In genomic region chr1:82226198-82226505, GRCh38 we compare ENCODE assay signal across 13 cellular contexts.
A peak's percentile ranks its signal among the peaks of the same experiment; 100 is the strongest.
DNase-seq lines count a peak whose midpoint lies in the region; ATAC-seq, FAIRE-seq and TF ChIP-seq lines count a peak whose summit lies in the region.
"Had no signal": no experiment of that assay in that cellular context is flagged by ENCODE, and none has a peak within 500 bp of the region (broad histone marks: within the 10 kb centered on the region; RNA-seq: fewer than 3 reads in every experiment).

No MANE protein-coding gene starts in this region.

- dilution Hi-C loops in endothelial cell of umbilical vein (cut with MboI; ENCODE audit: extremely low pct_ligation_motif_present, low sequenced_read_pairs) = no loop called here

- H3K36me3 Mint-ChIP-seq in MCF 10A (ENCODE audit: insufficient read depth, unreplicated experiment) = no peaks in the 10 kb centered on the region
- no peaks in the 10 kb centered on the region for H3K36me3 Mint-ChIP-seq in Calu3 (ENCODE audit: insufficient read depth, unreplicated experiment)
- H3K36me3 Mint-ChIP-seq: stimulated activated naive B cell treated with anti-CD40 and anti-IgM and Interleukin-4, amounts not matched to agents 10 μg/mL and 1 μg/mL and 100 μg/mL, for 72 hours had no signal

- H3K36me3 ChIP-seq in breast epithelium (no peaks in the 10 kb centered on the region), endothelial cell of umbilical vein (ENCODE audit: control insufficient read depth in 2 of 2, extremely low read depth in 1 of 2, insufficient read depth in 2 of 2, low read length in 2 of 2) (no peaks in the 10 kb centered on the region)

- H3K27ac ChIP-seq in breast epithelium = peak overlapping the region in 1 of 2 donors; percentile 51
- H3K27ac ChIP-seq in endothelial cell of umbilical vein (ENCODE audit: insufficient read depth, low read depth, low read length) = no peak overlapping the region

- H3K27me3 Mint-ChIP-seq in MCF 10A (ENCODE audit: insufficient read depth, unreplicated experiment) (no peaks in the 10 kb centered on the region), Calu3 (ENCODE audit: unreplicated experiment) (no peaks in the 10 kb centered on the region)
- H3K27me3 Mint-ChIP-seq: stimulated activated naive B cell treated with anti-CD40 and anti-IgM and Interleukin-4, amounts not matched to agents 10 μg/mL and 1 μg/mL and 100 μg/mL, for 72 hours had no signal

- DNase-seq in MCF 10A (ENCODE audit: unreplicated experiment) (peak; percentile 91), breast epithelium (ENCODE audit: low spot score in 2 of 2) (no peak), NCI-H2171 (lab: John Stamatoyannopoulos, UW) (peak; percentile 93), endothelial cell of umbilical vein (ENCODE audit: low read depth, low spot score) (peak; percentile 19), Calu3 (no peak), T-helper 1 cell (no peak)
- DNase-seq in stimulated activated CD4-positive, alpha-beta T cell treated with anti-CD3 and anti-CD28 coated beads, Interleukin-2, amount 100 ng/mL, for 48 hours = no peak
- DNase-seq: aorta; erythroblast; GF-D8; stimulated activated naive B cell treated with anti-CD40 and anti-IgM and Interleukin-4, amounts not matched to agents 10 μg/mL and 1 μg/mL and 100 μg/mL, for 72 hours had no signal

- no peak for FAIRE-seq in endothelial cell of umbilical vein (lab: Jason Lieb, UNC)

- TF ChIP-seq POLR2A in breast epithelium (IDR thresholded peaks at IDR 0.05) = no peak
- TF ChIP-seq POLR2A in endothelial cell of umbilical vein (IDR thresholded peaks at IDR 0.05; ENCODE audit: low read depth, low read length) = no peak

- peak overlapping the region; percentile 24 for H3K27ac Mint-ChIP-seq in MCF 10A (ENCODE audit: low read depth, unreplicated experiment)
- no peak overlapping the region for H3K27ac Mint-ChIP-seq in Calu3 (ENCODE audit: unreplicated experiment)
- H3K27ac Mint-ChIP-seq: stimulated activated naive B cell treated with anti-CD40 and anti-IgM and Interleukin-4, amounts not matched to agents 10 μg/mL and 1 μg/mL and 100 μg/mL, for 72 hours had no signal

- H3K4me3 ChIP-seq in breast epithelium = no peak overlapping the region
- no peak overlapping the region for H3K4me3 ChIP-seq in endothelial cell of umbilical vein (replicated peaks in 1 of 3; ENCODE audit: insufficient read depth in 1 of 3, low read depth in 1 of 3, low read length in 3 of 3)

- H3K4me1 ChIP-seq in breast epithelium (peaks cover 4 to 15% of the 10 kb centered on the region in 2 donors), endothelial cell of umbilical vein (ENCODE audit: control insufficient read depth, extremely low read depth, insufficient read depth, low read length) (peaks cover 7% of the 10 kb centered on the region)

- no peak overlapping the region for H3K9ac ChIP-seq in endothelial cell of umbilical vein (replicated peaks; ENCODE audit: extremely low read depth, insufficient read depth, low read length)

- no peak overlapping the region for H3K4me2 ChIP-seq in endothelial cell of umbilical vein (ENCODE audit: insufficient read depth, low read length)

- H2AFZ ChIP-seq in endothelial cell of umbilical vein (ENCODE audit: low read depth, low read length) = no peak overlapping the region

- intact Hi-C loops in MCF 10A (cut with micrococcal nuclease) = loop anchor here (5.0 kb wide), 1 partner anchor 151 kb away; no protein-coding TSS in a partner anchor
- intact Hi-C loops in breast epithelium (cut with DNase I; ENCODE audit: low total_unique reads) = no loop called here
- intact Hi-C loops in endothelial cell of umbilical vein (cut with micrococcal nuclease) = no loop called here
- intact Hi-C loops in Calu3 (cut with micrococcal nuclease; ENCODE audit: unreplicated experiment) = no loop called here

- H3K9me3 ChIP-seq in breast epithelium (no peaks in the 10 kb centered on the region), endothelial cell of umbilical vein (replicated peaks; ENCODE audit: control insufficient read depth, insufficient read depth, low read length) (no peaks in the 10 kb centered on the region)

- no peaks in the 10 kb centered on the region for H4K20me1 ChIP-seq in endothelial cell of umbilical vein (replicated peaks; ENCODE audit: control insufficient read depth, extremely low read depth, insufficient read depth, low read length)

- BruUV-seq in MCF 10A (replicated peaks; lab: Mats Ljungman, UMichigan) (no TSS peak), endothelial cell of umbilical vein (replicated peaks; lab: Mats Ljungman, UMichigan) (no TSS peak), Calu3 (replicated peaks; lab: Mats Ljungman, UMichigan) (no TSS peak)

- CTCF ChIA-PET in MCF 10A (lab: Yijun Ruan, JAX) (no interaction called here), endothelial cell of umbilical vein (lab: Charles Lee) (interaction anchor here (0.5 kb wide), 1 partner anchor 1582 kb away, joined by 3 read pairs; no protein-coding TSS in a partner anchor), Calu3 (lab: Charles Lee) (no interaction called here)

- H3K4me1 Mint-ChIP-seq in MCF 10A (ENCODE audit: insufficient read depth, unreplicated experiment) (peaks cover 41% of the 10 kb centered on the region), Calu3 (ENCODE audit: low read depth, unreplicated experiment) (peaks cover 27% of the 10 kb centered on the region)
- H3K4me1 Mint-ChIP-seq: stimulated activated naive B cell treated with anti-CD40 and anti-IgM and Interleukin-4, amounts not matched to agents 10 μg/mL and 1 μg/mL and 100 μg/mL, for 72 hours had no signal

- POLR2A ChIA-PET in MCF 10A (lab: Yijun Ruan, JAX) (interaction anchor here (1.0 to 2.8 kb wide), 3 partner anchors 44 to 146 kb away, joined by 3 to 10 read pairs (median 6); no protein-coding TSS in a partner anchor), endothelial cell of umbilical vein (lab: Charles Lee) (no interaction called here)

- H3K4me3 Mint-ChIP-seq in MCF 10A (ENCODE audit: unreplicated experiment) (no peak overlapping the region), Calu3 (ENCODE audit: low read depth, unreplicated experiment) (no peak overlapping the region)
- H3K4me3 Mint-ChIP-seq: neural crest cell; stimulated activated naive B cell treated with anti-CD40 and anti-IgM and Interleukin-4, amounts not matched to agents 10 μg/mL and 1 μg/mL and 100 μg/mL, for 72 hours had no signal

- TF ChIP-seq CTCF in MCF 10A (IDR thresholded peaks at IDR 0.05; ENCODE audit: unreplicated experiment) (no peak), breast epithelium (IDR thresholded peaks at IDR 0.05) (no peak), endothelial cell of umbilical vein (IDR thresholded peaks at IDR 0.05; ENCODE audit: extremely low read depth in 1 of 2, insufficient read depth in 1 of 2, low read depth in 1 of 2, low read length in 2 of 2) (no peak), Calu3 (IDR thresholded peaks at IDR 0.05; ENCODE audit: unreplicated experiment) (no peak)

- no peaks in the 10 kb centered on the region for H3K9me3 Mint-ChIP-seq in MCF 10A (ENCODE audit: unreplicated experiment)
- no peaks in the 10 kb centered on the region for H3K9me3 Mint-ChIP-seq in Calu3 (ENCODE audit: low read depth, unreplicated experiment)
- H3K9me3 Mint-ChIP-seq: stimulated activated naive B cell treated with anti-CD40 and anti-IgM and Interleukin-4, amounts not matched to agents 10 μg/mL and 1 μg/mL and 100 μg/mL, for 72 hours had no signal

- H3K27me3 ChIP-seq in breast epithelium (no peaks in the 10 kb centered on the region), endothelial cell of umbilical vein (ENCODE audit: control insufficient read depth in 2 of 2, insufficient read depth in 2 of 2, low read length in 2 of 2) (no peaks in the 10 kb centered on the region)

- ATAC-seq in HG03342 (IDR thresholded peaks at IDR 0.05; ENCODE audit: unreplicated experiment) = no peak

- H3K79me2 ChIP-seq in endothelial cell of umbilical vein (ENCODE audit: control insufficient read depth, insufficient read depth, low read length) = no peaks in the 10 kb centered on the region

- H3K9me1 ChIP-seq in endothelial cell of umbilical vein (replicated peaks; ENCODE audit: control insufficient read depth, extremely low read depth, insufficient read depth, low read length) = no peaks in the 10 kb centered on the region

TF ChIP-seq in endothelial cell of umbilical vein, 7 proteins besides CTCF, POLR2A, EP300 and RAD21:
- no peak for TF ChIP-seq POLR2AphosphoS5 (IDR thresholded peaks at IDR 0.05; ENCODE audit: insufficient read depth, low read depth, low read length)
- TF ChIP-seq MYC (IDR thresholded peaks at IDR 0.05; ENCODE audit: low read depth, low read length) = no peak
- no peak for TF ChIP-seq EZH2 (IDR thresholded peaks at IDR 0.05; ENCODE audit: borderline replicate concordance, low read depth, low read length, severe bottlenecking)
- TF ChIP-seq FOS (IDR thresholded peaks at IDR 0.05; ENCODE audit: borderline replicate concordance, insufficient read depth, low read length) = no peak
- no peak for TF ChIP-seq JUN (IDR thresholded peaks at IDR 0.05; ENCODE audit: borderline replicate concordance, insufficient read depth, insufficient read length, low read depth)
- TF ChIP-seq GATA2 (IDR thresholded peaks at IDR 0.05; ENCODE audit: insufficient read depth, insufficient read length, low read depth, low read length) = no peak
- TF ChIP-seq, protein P1, sequence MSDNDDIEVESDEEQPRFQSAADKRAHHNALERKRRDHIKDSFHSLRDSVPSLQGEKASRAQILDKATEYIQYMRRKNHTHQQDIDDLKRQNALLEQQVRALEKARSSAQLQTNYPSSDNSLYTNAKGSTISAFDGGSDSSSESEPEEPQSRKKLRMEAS (IDR thresholded peaks at IDR 0.05; ENCODE audit: insufficient read depth, insufficient read length) = no peak

Comparison
In these comparisons a context has a peak if more than half of its experiments do, and no peak if none do; other contexts are left out.
1. DNase-seq: peak in MCF 10A (single experiment), NCI-H2171 (single experiment) and endothelial cell of umbilical vein (single experiment); none in breast epithelium (0 of 2), Calu3 (single experiment), T-helper 1 cell (0 of 5) and stimulated activated CD4-positive, alpha-beta T cell treated with anti-CD3 and anti-CD28 coated beads, Interleukin-2, amount 100 ng/mL, for 48 hours (0 of 2).